1 cellular context compared by ENCODE assay signal in genomic region chr6:57221191-57221935, GRCh38.
TF ChIP-seq lines count a peak whose summit lies in the region.

No MANE protein-coding gene starts in this region.

TF ChIP-seq in K562, 482 proteins besides CTCF, POLR2A, EP300 and RAD21 (continued from another document and continues in another):
- TF ChIP-seq ZMIZ1 (IDR thresholded peaks at IDR 0.05; ENCODE audit: low read depth in 2 of 2, low read length in 2 of 2) (no peak), ZNF589 (CRISPR knock-in tag; IDR thresholded peaks at IDR 0.05; ENCODE audit: low read depth) (no peak), PREB (CRISPR knock-in tag; IDR thresholded peaks at IDR 0.05) (no peak), MAX (CRISPR knock-in tag; IDR thresholded peaks at IDR 0.05) (0 out of 2 replicates have a peak, but pooled peaks have one; percentile 25), NCOA6 (IDR thresholded peaks at IDR 0.05) (no peak), E2F5 (CRISPR knock-in tag; IDR thresholded peaks at IDR 0.05) (no peak), ZBTB9 (CRISPR knock-in tag; IDR thresholded peaks at IDR 0.05) (no peak), NR0B1 (IDR thresholded peaks at IDR 0.05; ENCODE audit: partially characterized antibody) (no peak), ZNF263 (CRISPR knock-in tag; IDR thresholded peaks at IDR 0.05; ENCODE audit: borderline replicate concordance) (peak; percentile 28; the same call in 1 of the 2 replicates), CCAR2 (IDR thresholded peaks at IDR 0.05; ENCODE audit: low read depth, low read length) (no peak), NKRF (IDR thresholded peaks at IDR 0.05; ENCODE audit: borderline replicate concordance) (no peak), OTX1 (CRISPR knock-in tag; IDR thresholded peaks at IDR 0.05) (no peak), DACH1 (IDR thresholded peaks at IDR 0.05; ENCODE audit: partially characterized antibody) (no peak), ILK (tag; IDR thresholded peaks at IDR 0.05; ENCODE audit: borderline replicate concordance, low read depth) (no peak), ZKSCAN3 (CRISPR knock-in tag; IDR thresholded peaks at IDR 0.05) (no peak), FOS (IDR thresholded peaks at IDR 0.05; ENCODE audit: extremely low read depth, insufficient read length) (no peak), HMGXB4 (CRISPR knock-in tag; IDR thresholded peaks at IDR 0.05) (peak; percentile 37; the same call in 1 of the 2 replicates), ZNF23 (CRISPR knock-in tag; IDR thresholded peaks at IDR 0.05) (no peak), ZNF639 (CRISPR knock-in tag; conservative IDR thresholded peaks at IDR 0.05 in 1 of 2, IDR thresholded peaks at IDR 0.05 in 1 of 2) (no peak), ZNF511 (CRISPR knock-in tag; IDR thresholded peaks at IDR 0.05) (no peak; the same call in 1 of the 2 replicates), TFAP4 (CRISPR knock-in tag; IDR thresholded peaks at IDR 0.05; ENCODE audit: borderline replicate concordance) (peak; percentile 35; the same call in 1 of the 2 replicates), IRF1 (CRISPR knock-in tag; IDR thresholded peaks at IDR 0.05; ENCODE audit: borderline replicate concordance) (no peak), ATF4 (CRISPR knock-in tag; IDR thresholded peaks at IDR 0.05) (no peak), ZNF212 (CRISPR knock-in tag; IDR thresholded peaks at IDR 0.05) (no peak), ATF6 (CRISPR knock-in tag; IDR thresholded peaks at IDR 0.05) (no peak), NFIX (CRISPR knock-in tag; IDR thresholded peaks at IDR 0.05; ENCODE audit: low read depth) (no peak), PRDM10 (IDR thresholded peaks at IDR 0.05; ENCODE audit: partially characterized antibody) (peak; percentile 40), GABPB1 (CRISPR knock-in tag; IDR thresholded peaks at IDR 0.05) (peak; percentile 12; the same call in 1 of the 2 replicates)
